In genomic region chr1:149390173-149390926, GRCh38 we compare ENCODE assay signal across 7 cellular contexts.
DNase-seq lines count a peak whose midpoint lies in the region; ATAC-seq and TF ChIP-seq lines count a peak whose summit lies in the region.
"Not testable (repeated sequence)": the region's sequence is repeated elsewhere in the genome, so short reads cannot be mapped to it uniquely, and the experiment has no call there.

No MANE protein-coding gene starts in this region.

- H3K9me3 Mint-ChIP-seq in GM23338; activated naive CD8-positive, alpha-beta T cell treated with anti-CD3 and anti-CD28 coated beads, Interleukin-2, amount 10 ng/mL, durations not matched to agents 7 days and 5 days: not testable (repeated sequence)

- H3K27me3 ChIP-seq in GM23338 (ENCODE audit: insufficient read depth) = not testable (repeated sequence)

- H3K4me1 ChIP-seq in GM23338 (ENCODE audit: insufficient read depth); mucosa of descending colon (ENCODE audit: low read depth): not testable (repeated sequence)

- H3K27ac ChIP-seq in GM23338 (ENCODE audit: low read depth) = not testable (repeated sequence)
- H3K27ac ChIP-seq in VCaP = peak overlapping the region; percentile 50; the same call in 1 of the 2 replicates

- H3K4me2 ChIP-seq in GM23338 = peak overlapping the region; percentile 52; the same call in 1 of the 2 replicates

- H3K27ac Mint-ChIP-seq in GM23338 = not testable (repeated sequence)
- peak overlapping the region; percentile 84 for H3K27ac Mint-ChIP-seq in activated naive CD8-positive, alpha-beta T cell treated with anti-CD3 and anti-CD28 coated beads, Interleukin-2, amount 10 ng/mL, durations not matched to agents 7 days and 5 days

- POLR2A ChIA-PET in activated naive CD8-positive, alpha-beta T cell treated with anti-CD3 and anti-CD28 coated beads, Interleukin-2, amount 10 ng/mL, durations not matched to agents 7 days and 5 days (lab: Charles Lee) = not testable (repeated sequence)

- peaks cover 18% of the 10 kb centered on the region for H3K79me2 ChIP-seq in GM23338 (replicated peaks; ENCODE audit: insufficient read depth)

- H4K20me1 ChIP-seq in GM23338 (replicated peaks; ENCODE audit: insufficient read depth) = not testable (repeated sequence)

- H3K9me3 ChIP-seq in mucosa of descending colon = not testable (repeated sequence)

- TF ChIP-seq CTCF in GM23338 (conservative IDR thresholded peaks at IDR 0.05; ENCODE audit: low read depth in 2 of 2); VCaP (conservative IDR thresholded peaks at IDR 0.05); fibroblast of the aortic adventitia (IDR thresholded peaks at IDR 0.05; ENCODE audit: insufficient read depth, low read length); mucosa of descending colon (IDR thresholded peaks at IDR 0.05): not testable (repeated sequence)

- not testable (repeated sequence) for H2AFZ ChIP-seq in GM23338

- H3K4me3 ChIP-seq in GM23338 = peak overlapping the region; percentile 54
- peak overlapping the region; percentile 61 for H3K4me3 ChIP-seq in fibroblast of the aortic adventitia (ENCODE audit: low read depth, low read length)
- peak overlapping the region; percentile 34 for H3K4me3 ChIP-seq in mucosa of descending colon

- peak; percentile 96 for ATAC-seq in GM23338
- peak; percentile 92 for ATAC-seq in activated naive CD8-positive, alpha-beta T cell treated with anti-CD3 and anti-CD28 coated beads, Interleukin-2, amount 10 ng/mL, durations not matched to agents 7 days and 5 days (ENCODE audit: low read depth)
- peak; percentile 96 for ATAC-seq in mucosa of descending colon

- H3K36me3 ChIP-seq in GM23338 (ENCODE audit: insufficient read depth); mucosa of descending colon (ENCODE audit: low read depth): not testable (repeated sequence)

- H3K9me2 ChIP-seq in GM23338 (ENCODE audit: insufficient read depth) = not testable (repeated sequence)

- H3K4me1 Mint-ChIP-seq in GM23338; activated naive CD8-positive, alpha-beta T cell treated with anti-CD3 and anti-CD28 coated beads, Interleukin-2, amount 10 ng/mL, durations not matched to agents 7 days and 5 days: not testable (repeated sequence)

- not testable (repeated sequence) for H3K36me3 Mint-ChIP-seq in GM23338 (ENCODE audit: low read depth); activated naive CD8-positive, alpha-beta T cell treated with anti-CD3 and anti-CD28 coated beads, Interleukin-2, amount 10 ng/mL, durations not matched to agents 7 days and 5 days

- DNase-seq in GM23338 (ENCODE audit: low spot score) (peak; percentile 80), NCI-H526 (lab: John Stamatoyannopoulos, UW) (peak; percentile 63 to 75), fibroblast of the aortic adventitia (ENCODE audit: low read depth) (peak; percentile 73), mucosa of descending colon (peak; percentile 82 to 89 (median 83))
- peak; percentile 79 for DNase-seq in activated naive CD8-positive, alpha-beta T cell treated with anti-CD3 and anti-CD28 coated beads, Interleukin-2, amount 10 ng/mL, durations not matched to agents 7 days and 5 days
- DNase-seq in stimulated activated CD4-positive, alpha-beta T cell treated with anti-CD3 and anti-CD28 coated beads, Interleukin-1b, Interleukin-23, amount 100 ng/mL, for 4 hours (ENCODE audit: low read depth in 2 of 2) = peak; percentile 34

- H3K4me3 Mint-ChIP-seq in GM23338 = peak overlapping the region; percentile 61; the same call in 2 of the 3 replicates
- H3K4me3 Mint-ChIP-seq in activated naive CD8-positive, alpha-beta T cell treated with anti-CD3 and anti-CD28 coated beads, Interleukin-2, amount 10 ng/mL, durations not matched to agents 7 days and 5 days = peak overlapping the region; percentile 87

- H3K27me3 Mint-ChIP-seq in GM23338 (ENCODE audit: insufficient read depth, low read depth, poor library complexity); activated naive CD8-positive, alpha-beta T cell treated with anti-CD3 and anti-CD28 coated beads, Interleukin-2, amount 10 ng/mL, durations not matched to agents 7 days and 5 days: not testable (repeated sequence)

- H3F3A ChIP-seq in GM23338 (replicated peaks; ENCODE audit: low read depth) = not testable (repeated sequence)

- intact Hi-C loops in mucosa of descending colon (cut with DNase I, micrococcal nuclease) = not testable (repeated sequence)

TF ChIP-seq in GM23338, 12 proteins besides CTCF, POLR2A, EP300 and RAD21:
- 0 out of 2 replicates have a peak, but pooled peaks have one; percentile 21 for TF ChIP-seq CREB1 (CRISPR knock-in tag; IDR thresholded peaks at IDR 0.05; ENCODE audit: low read depth)
- TF ChIP-seq POLR2AphosphoS5 (IDR thresholded peaks at IDR 0.05; ENCODE audit: low read depth) = peak; percentile 53
